12 cellular contexts compared by ENCODE assay signal in the genomic region with DNA sequence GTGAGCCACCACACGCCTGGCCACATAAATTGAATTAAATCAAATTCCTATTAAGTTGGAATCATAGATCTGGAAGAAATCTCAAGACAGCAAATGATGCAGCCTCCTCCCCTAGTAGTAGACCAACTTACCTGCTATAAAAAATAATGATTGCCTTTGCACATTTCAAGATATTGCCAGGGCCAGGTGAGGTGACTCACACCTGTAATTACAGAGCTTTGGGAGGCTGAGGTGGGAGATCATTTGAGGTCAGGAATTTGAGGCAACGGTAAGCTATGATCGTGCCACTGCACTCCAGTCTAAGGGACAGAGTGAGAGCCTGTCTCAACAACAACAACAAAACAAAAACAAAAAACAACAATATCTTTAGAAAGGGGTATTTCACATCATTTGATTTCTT. TPM values are rescaled to one million over a fixed set of nuclear protein-coding genes. Genes with fewer than 3 reads are reported as not detected.
DNase-seq lines count a peak whose midpoint lies in the region; ATAC-seq and TF ChIP-seq lines count a peak whose summit lies in the region.
"Had no signal": no experiment of that assay in that cellular context is flagged by ENCODE, and none has a peak within 500 bp of the region (broad histone marks: within the 10 kb centered on the region; RNA-seq: fewer than 3 reads in every experiment).

No MANE protein-coding gene starts in this region.

- H3K4me1 ChIP-seq in mucosa of descending colon (ENCODE audit: low read depth), result peaks cover 16% of the 10 kb centered on the region

- no peak overlapping the region for H3K4me3 ChIP-seq in mucosa of descending colon
- H3K4me3 ChIP-seq: GM12878, GM23248 had no signal

- H3K9me3 ChIP-seq in mucosa of descending colon, result no peaks in the 10 kb centered on the region

- no peaks in the 10 kb centered on the region for H3K36me3 ChIP-seq in mucosa of descending colon (ENCODE audit: low read depth)

- DNase-seq in NCI-H69 (lab: John Stamatoyannopoulos, UW), result peak; percentile 57
- DNase-seq in islet precursor cell, result peak; percentile 62
- DNase-seq in mucosa of descending colon, result peak in 1 of 3 donors; percentile 6
- DNase-seq in activated gamma-delta T cell (lab: John Stamatoyannopoulos, UW), result no peak
- no peak for DNase-seq in dedifferentiated amniotic fluid mesenchymal stem cell (ENCODE audit: extremely low spot score)
- no peak for DNase-seq in amniotic stem cell (lab: John Stamatoyannopoulos, UW)
- DNase-seq: C1 segment of cervical spinal cord; CD4-positive, alpha-beta T cell; DMS79; GM23248 had no signal

- intact Hi-C loops in mucosa of descending colon (cut with DNase I, micrococcal nuclease), result no loop called here

- TF ChIP-seq CTCF in mucosa of descending colon (IDR thresholded peaks at IDR 0.05), result no peak

- ATAC-seq in mucosa of descending colon (peak; percentile 82), GM18858 (IDR thresholded peaks at IDR 0.05; ENCODE audit: unreplicated experiment) (no peak)
- ATAC-seq: GM12878 had no signal

RNA-seq across cellular contexts. Expression of gene WWC2, which starts 17.0 kb away (rescaled TPM):
- total RNA-seq in mucosa of descending colon, result 10 to 100 TPM in 1 of 3 donors, 1 to 10 TPM in 2; 6.4 to 31.2 (median 7.7) TPM

Comparison
In these comparisons a context has a peak if more than half of its experiments do, and no peak if none do; other contexts are left out.
1. DNase-seq: peak in NCI-H69 (single experiment) and islet precursor cell (single experiment); none in activated gamma-delta T cell (single experiment), dedifferentiated amniotic fluid mesenchymal stem cell (single experiment) and amniotic stem cell (single experiment).